In the genomic region with DNA sequence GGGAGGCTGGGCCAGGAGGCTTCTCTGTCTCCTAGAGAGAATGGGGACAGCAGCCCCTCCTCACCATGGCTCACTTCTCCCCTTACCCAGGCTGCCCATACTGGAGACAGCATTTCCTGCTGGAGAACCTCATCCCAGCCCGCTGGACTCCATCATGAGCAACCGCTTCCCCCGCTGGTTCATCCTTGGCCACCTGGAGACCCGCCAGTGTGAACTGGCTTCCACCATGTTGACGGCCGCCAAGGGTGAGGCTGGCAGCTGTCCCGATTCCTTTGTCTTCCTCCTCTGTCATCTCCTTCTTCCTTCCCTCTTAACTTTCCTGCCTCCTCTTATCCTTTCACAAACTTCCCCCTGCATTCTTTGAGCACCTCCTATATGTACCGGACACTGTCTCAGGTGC, we compare ENCODE assay signal across 3 cellular contexts.
TF ChIP-seq lines count a peak whose summit lies in the region.

No MANE protein-coding gene starts in this region.

TF ChIP-seq in SK-N-SH, 30 proteins besides CTCF, POLR2A, EP300 and RAD21:
- TF ChIP-seq RCOR1 (IDR thresholded peaks at IDR 0.05; ENCODE audit: low read length): no peak
- no peak for TF ChIP-seq YY1 (IDR thresholded peaks at IDR 0.05; ENCODE audit: low read depth)
- TF ChIP-seq SIN3A (IDR thresholded peaks at IDR 0.05; ENCODE audit: borderline replicate concordance, low read depth, low read length): no peak
- TF ChIP-seq, protein P1, sequence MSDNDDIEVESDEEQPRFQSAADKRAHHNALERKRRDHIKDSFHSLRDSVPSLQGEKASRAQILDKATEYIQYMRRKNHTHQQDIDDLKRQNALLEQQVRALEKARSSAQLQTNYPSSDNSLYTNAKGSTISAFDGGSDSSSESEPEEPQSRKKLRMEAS (IDR thresholded peaks at IDR 0.05; ENCODE audit: low read depth): no peak
- TF ChIP-seq FOXJ3 (CRISPR knock-in tag; IDR thresholded peaks at IDR 0.05): no peak
- no peak for TF ChIP-seq RFX5 (IDR thresholded peaks at IDR 0.05; ENCODE audit: low read length)
- no peak for TF ChIP-seq RXRA (IDR thresholded peaks at IDR 0.05; ENCODE audit: borderline replicate concordance, low read depth)
- TF ChIP-seq FOSL2 (IDR thresholded peaks at IDR 0.05; ENCODE audit: borderline replicate concordance, low read depth): no peak
- no peak for TF ChIP-seq MEF2A (IDR thresholded peaks at IDR 0.05; ENCODE audit: borderline replicate concordance, low read depth)
- no peak for TF ChIP-seq PBX3 (IDR thresholded peaks at IDR 0.05)
- no peak for TF ChIP-seq NFIC (IDR thresholded peaks at IDR 0.05; ENCODE audit: borderline replicate concordance)
- TF ChIP-seq EZH2phosphoT487 (IDR thresholded peaks at IDR 0.05; ENCODE audit: borderline replicate concordance, low read depth): no peak
- TF ChIP-seq ELF1 (IDR thresholded peaks at IDR 0.05): no peak
- TF ChIP-seq TAF1 (IDR thresholded peaks at IDR 0.05; ENCODE audit: borderline replicate concordance, low read depth, low read length): no peak
- TF ChIP-seq CHD2 (IDR thresholded peaks at IDR 0.05; ENCODE audit: low read length, partially characterized antibody): no peak
- TF ChIP-seq TCF12 (IDR thresholded peaks at IDR 0.05): no peak
- no peak for TF ChIP-seq GABPA (IDR thresholded peaks at IDR 0.05; ENCODE audit: low read depth)
- TF ChIP-seq JUND (IDR thresholded peaks at IDR 0.05): no peak
- no peak for TF ChIP-seq IRF3 (IDR thresholded peaks at IDR 0.05; ENCODE audit: low read depth, low read length)
- no peak for TF ChIP-seq MXI1 (IDR thresholded peaks at IDR 0.05; ENCODE audit: low read depth, low read length)

TF ChIP-seq in SK-N-SH treated with all-trans-retinoic acid at 6 μM for 48 hours, 23 proteins besides CTCF, POLR2A, EP300 and RAD21:
- no peak for TF ChIP-seq ZNF70 (CRISPR knock-in tag; IDR thresholded peaks at IDR 0.05)
- TF ChIP-seq, protein P2, sequence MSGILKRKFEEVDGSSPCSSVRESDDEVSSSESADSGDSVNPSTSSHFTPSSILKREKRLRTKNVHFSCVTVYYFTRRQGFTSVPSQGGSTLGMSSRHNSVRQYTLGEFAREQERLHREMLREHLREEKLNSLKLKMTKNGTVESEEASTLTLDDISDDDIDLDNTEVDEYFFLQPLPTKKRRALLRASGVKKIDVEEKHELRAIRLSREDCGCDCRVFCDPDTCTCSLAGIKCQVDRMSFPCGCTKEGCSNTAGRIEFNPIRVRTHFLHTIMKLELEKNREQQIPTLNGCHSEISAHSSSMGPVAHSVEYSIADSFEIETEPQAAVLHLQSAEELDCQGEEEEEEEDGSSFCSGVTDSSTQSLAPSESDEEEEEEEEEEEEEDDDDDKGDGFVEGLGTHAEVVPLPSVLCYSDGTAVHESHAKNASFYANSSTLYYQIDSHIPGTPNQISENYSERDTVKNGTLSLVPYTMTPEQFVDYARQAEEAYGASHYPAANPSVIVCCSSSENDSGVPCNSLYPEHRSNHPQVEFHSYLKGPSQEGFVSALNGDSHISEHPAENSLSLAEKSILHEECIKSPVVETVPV (CRISPR knock-in tag; IDR thresholded peaks at IDR 0.05): no peak
- TF ChIP-seq TSHZ2 (CRISPR knock-in tag; IDR thresholded peaks at IDR 0.05): no peak
- TF ChIP-seq ISL1 (CRISPR knock-in tag; IDR thresholded peaks at IDR 0.05): no peak
- TF ChIP-seq ESRRG (CRISPR knock-in tag; IDR thresholded peaks at IDR 0.05): no peak
- no peak for TF ChIP-seq CSDC2 (CRISPR knock-in tag; IDR thresholded peaks at IDR 0.05)
- TF ChIP-seq, protein P3, sequence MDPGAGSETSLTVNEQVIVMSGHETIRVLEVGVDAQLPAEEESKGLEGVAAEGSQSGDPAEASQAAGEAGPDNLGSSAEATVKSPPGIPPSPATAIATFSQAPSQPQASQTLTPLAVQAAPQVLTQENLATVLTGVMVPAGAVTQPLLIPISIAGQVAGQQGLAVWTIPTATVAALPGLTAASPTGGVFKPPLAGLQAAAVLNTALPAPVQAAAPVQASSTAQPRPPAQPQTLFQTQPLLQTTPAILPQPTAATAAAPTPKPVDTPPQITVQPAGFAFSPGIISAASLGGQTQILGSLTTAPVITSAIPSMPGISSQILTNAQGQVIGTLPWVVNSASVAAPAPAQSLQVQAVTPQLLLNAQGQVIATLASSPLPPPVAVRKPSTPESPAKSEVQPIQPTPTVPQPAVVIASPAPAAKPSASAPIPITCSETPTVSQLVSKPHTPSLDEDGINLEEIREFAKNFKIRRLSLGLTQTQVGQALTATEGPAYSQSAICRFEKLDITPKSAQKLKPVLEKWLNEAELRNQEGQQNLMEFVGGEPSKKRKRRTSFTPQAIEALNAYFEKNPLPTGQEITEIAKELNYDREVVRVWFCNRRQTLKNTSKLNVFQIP (CRISPR knock-in tag; IDR thresholded peaks at IDR 0.05; ENCODE audit: borderline replicate concordance, low read depth): no peak
- TF ChIP-seq SNAI2 (CRISPR knock-in tag; IDR thresholded peaks at IDR 0.05): no peak
- TF ChIP-seq ARNTL (CRISPR knock-in tag; IDR thresholded peaks at IDR 0.05; ENCODE audit: borderline replicate concordance, low read depth): no peak
- TF ChIP-seq TOX (CRISPR knock-in tag; IDR thresholded peaks at IDR 0.05; ENCODE audit: borderline replicate concordance): no peak
- TF ChIP-seq PPARA (CRISPR knock-in tag; IDR thresholded peaks at IDR 0.05; ENCODE audit: borderline replicate concordance): no peak
- no peak for TF ChIP-seq ZFP3 (CRISPR knock-in tag; IDR thresholded peaks at IDR 0.05)
- TF ChIP-seq, protein P4, sequence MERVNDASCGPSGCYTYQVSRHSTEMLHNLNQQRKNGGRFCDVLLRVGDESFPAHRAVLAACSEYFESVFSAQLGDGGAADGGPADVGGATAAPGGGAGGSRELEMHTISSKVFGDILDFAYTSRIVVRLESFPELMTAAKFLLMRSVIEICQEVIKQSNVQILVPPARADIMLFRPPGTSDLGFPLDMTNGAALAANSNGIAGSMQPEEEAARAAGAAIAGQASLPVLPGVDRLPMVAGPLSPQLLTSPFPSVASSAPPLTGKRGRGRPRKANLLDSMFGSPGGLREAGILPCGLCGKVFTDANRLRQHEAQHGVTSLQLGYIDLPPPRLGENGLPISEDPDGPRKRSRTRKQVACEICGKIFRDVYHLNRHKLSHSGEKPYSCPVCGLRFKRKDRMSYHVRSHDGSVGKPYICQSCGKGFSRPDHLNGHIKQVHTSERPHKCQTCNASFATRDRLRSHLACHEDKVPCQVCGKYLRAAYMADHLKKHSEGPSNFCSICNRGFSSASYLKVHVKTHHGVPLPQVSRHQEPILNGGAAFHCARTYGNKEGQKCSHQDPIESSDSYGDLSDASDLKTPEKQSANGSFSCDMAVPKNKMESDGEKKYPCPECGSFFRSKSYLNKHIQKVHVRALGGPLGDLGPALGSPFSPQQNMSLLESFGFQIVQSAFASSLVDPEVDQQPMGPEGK (CRISPR knock-in tag; IDR thresholded peaks at IDR 0.05; ENCODE audit: borderline replicate concordance): no peak
- TF ChIP-seq ZFP30 (CRISPR knock-in tag; IDR thresholded peaks at IDR 0.05): no peak
- no peak for TF ChIP-seq ZC3H10 (CRISPR knock-in tag; IDR thresholded peaks at IDR 0.05)
- TF ChIP-seq RARB (CRISPR knock-in tag; IDR thresholded peaks at IDR 0.05): no peak
- TF ChIP-seq ZNF565 (CRISPR knock-in tag; conservative IDR thresholded peaks at IDR 0.05; ENCODE audit: low read depth): no peak

TF ChIP-seq in K562, 482 proteins besides CTCF, POLR2A, EP300 and RAD21:
- TF ChIP-seq PHF21A (IDR thresholded peaks at IDR 0.05; ENCODE audit: borderline replicate concordance, low read depth) (0 out of 2 replicates have a peak, but pooled peaks have one; percentile 10), HMG20B (CRISPR knock-in tag; IDR thresholded peaks at IDR 0.05) (no peak)
